ENCODE assay signal across 21 cellular contexts in genomic region chr1:111504097-111504496, GRCh38. TPM values are rescaled to one million over a fixed set of nuclear protein-coding genes. Genes with fewer than 3 reads are reported as not detected.
DNase-seq lines count a peak whose midpoint lies in the region; ATAC-seq lines count a peak whose summit lies in the region.
"Had no signal": no experiment of that assay in that cellular context is flagged by ENCODE, and none has a peak within 500 bp of the region (broad histone marks: within the 10 kb centered on the region; RNA-seq: fewer than 3 reads in every experiment).

No MANE protein-coding gene starts in this region.

- no peak overlapping the region for H3K4me3 Mint-ChIP-seq in CD8-positive, alpha-beta memory T cell
- H3K4me3 Mint-ChIP-seq in naive thymus-derived CD4-positive, alpha-beta T cell = peak overlapping the region in 6 of 10 donors; percentile 27 to 80 (median 55)

- CTCF ChIA-PET in CD8-positive, alpha-beta memory T cell (lab: Charles Lee) = interaction anchor here (0.7 to 1.9 kb wide), 3 partner anchors 18 to 26 kb away, joined by 3 to 7 read pairs (median 6); no protein-coding TSS in a partner anchor
- CTCF ChIA-PET in naive thymus-derived CD4-positive, alpha-beta T cell (lab: Charles Lee) = interaction anchor here (0.6 to 2.1 kb wide), 6 partner anchors 11 to 166 kb away, joined by 3 to 7 read pairs (median 4); no protein-coding TSS in a partner anchor

- peaks cover 63% of the 10 kb centered on the region for H3K4me1 ChIP-seq in CD8-positive, alpha-beta memory T cell (ENCODE audit: insufficient read depth, low read length)
- H3K4me1 ChIP-seq in naive thymus-derived CD4-positive, alpha-beta T cell (ENCODE audit: control insufficient read depth in 2 of 2, insufficient read depth in 2 of 2, low read length in 2 of 2) = peaks cover 39 to 57% of the 10 kb centered on the region in 2 donors

- intact Hi-C loops in naive thymus-derived CD4-positive, alpha-beta T cell (cut with micrococcal nuclease) = no loop called here
- intact Hi-C loops in head of caudate nucleus (cut with DNase I) = loop anchor here (10.0 kb wide), 1 partner anchor 251 kb away; the partner anchor contains the start of gene DDX20

- DNase-seq in CD8-positive, alpha-beta memory T cell = no peak
- DNase-seq in caudate nucleus (lab: John Stamatoyannopoulos, UW) (no peak), head of caudate nucleus (no peak)
- no peak for DNase-seq in naive thymus-derived CD4-positive, alpha-beta T cell
- DNase-seq: activated CD4-positive, alpha-beta T cell treated with anti-CD3 and anti-CD28 coated beads for 4 hours; DMS79 treated with DMSO at 0.1 percent for 48 hours; foreskin melanocyte; MG63; NCI-H345; SJCRH30; T1000 had no signal

- no peaks in the 10 kb centered on the region for H3K27me3 Mint-ChIP-seq in CD8-positive, alpha-beta memory T cell
- no peaks in the 10 kb centered on the region for H3K27me3 Mint-ChIP-seq in naive thymus-derived CD4-positive, alpha-beta T cell
- H3K27me3 Mint-ChIP-seq: natural killer cell treated with Interleukin-12 subunit alpha and Interleukin-12 subunit beta and Interleukin-15 and Interleukin-18, amount 100 ng/mL, for 72 hours; stimulated activated memory B cell treated with anti-CD40 and anti-IgM and Interleukin-4, amounts not matched to agents 10 μg/mL and 1 μg/mL and 100 μg/mL, for 72 hours had no signal

- H3K9me3 Mint-ChIP-seq in CD8-positive, alpha-beta memory T cell = no peaks in the 10 kb centered on the region
- peaks cover 0 to 5% (median 0%) of the 10 kb centered on the region in 11 donors for H3K9me3 Mint-ChIP-seq in naive thymus-derived CD4-positive, alpha-beta T cell
- H3K9me3 Mint-ChIP-seq: natural killer cell treated with Interleukin-12 subunit alpha and Interleukin-12 subunit beta and Interleukin-15 and Interleukin-18, amount 100 ng/mL, for 72 hours; stimulated activated memory B cell treated with anti-CD40 and anti-IgM and Interleukin-4, amounts not matched to agents 10 μg/mL and 1 μg/mL and 100 μg/mL, for 72 hours had no signal

- H3K36me3 ChIP-seq in CD8-positive, alpha-beta memory T cell (ENCODE audit: insufficient read depth, low read length) = no peaks in the 10 kb centered on the region
- H3K36me3 ChIP-seq in KOPT-K1 (ENCODE audit: insufficient read depth, low read length) = no peaks in the 10 kb centered on the region
- H3K36me3 ChIP-seq in naive thymus-derived CD4-positive, alpha-beta T cell (ENCODE audit: control insufficient read depth in 2 of 3, insufficient read depth in 3 of 3, low read length in 3 of 3) = no peaks in the 10 kb centered on the region
- H3K36me3 ChIP-seq: MG63, prostate gland, SJCRH30, tibial artery had no signal

- no peak overlapping the region for H3K27ac ChIP-seq in CD8-positive, alpha-beta memory T cell (ENCODE audit: low read depth, low read length)
- H3K27ac ChIP-seq in KOPT-K1 (ENCODE audit: low read depth, low read length, poor library complexity, severe bottlenecking) (peak overlapping the region; percentile 64), caudate nucleus (ENCODE audit: low read depth, low read length) (peak overlapping the region; percentile 9)
- peak overlapping the region; percentile 20 for H3K27ac ChIP-seq in naive thymus-derived CD4-positive, alpha-beta T cell (ENCODE audit: low read depth, low read length)
- H3K27ac ChIP-seq: prostate gland, SJCRH30, tibial artery had no signal

- no peaks in the 10 kb centered on the region for H3K36me3 Mint-ChIP-seq in CD8-positive, alpha-beta memory T cell
- peaks cover 0 to 9% (median 0%) of the 10 kb centered on the region in 5 donors for H3K36me3 Mint-ChIP-seq in naive thymus-derived CD4-positive, alpha-beta T cell
- H3K36me3 Mint-ChIP-seq: natural killer cell treated with Interleukin-12 subunit alpha and Interleukin-12 subunit beta and Interleukin-15 and Interleukin-18, amount 100 ng/mL, for 72 hours; stimulated activated memory B cell treated with anti-CD40 and anti-IgM and Interleukin-4, amounts not matched to agents 10 μg/mL and 1 μg/mL and 100 μg/mL, for 72 hours had no signal

- POLR2A ChIA-PET in CD8-positive, alpha-beta memory T cell (lab: Charles Lee) = no interaction called here
- POLR2A ChIA-PET in naive thymus-derived CD4-positive, alpha-beta T cell (lab: Charles Lee) = interaction anchor here (0.6 to 1.7 kb wide), 6 partner anchors 13 to 251 kb away, joined by 3 to 9 read pairs (median 3); no protein-coding TSS in a partner anchor

- H3K4me1 Mint-ChIP-seq in CD8-positive, alpha-beta memory T cell = peaks cover 57 to 70% (median 70%) of the 10 kb centered on the region in 3 donors
- H3K4me1 Mint-ChIP-seq in naive thymus-derived CD4-positive, alpha-beta T cell = peaks cover 47 to 67% (median 60%) of the 10 kb centered on the region in 7 donors

- H3K9me3 ChIP-seq in CD8-positive, alpha-beta memory T cell (ENCODE audit: low read length) = no peaks in the 10 kb centered on the region
- H3K9me3 ChIP-seq in KOPT-K1 (ENCODE audit: insufficient read depth, low read length, poor library complexity, severe bottlenecking) = no peaks in the 10 kb centered on the region
- no peaks in the 10 kb centered on the region for H3K9me3 ChIP-seq in naive thymus-derived CD4-positive, alpha-beta T cell (ENCODE audit: control insufficient read depth in 2 of 3, low read length in 3 of 3)
- H3K9me3 ChIP-seq: MG63, prostate gland, SJCRH30, tibial artery had no signal

- ATAC-seq in naive thymus-derived CD4-positive, alpha-beta T cell = no peak
- ATAC-seq in HG03565 (IDR thresholded peaks at IDR 0.05; ENCODE audit: unreplicated experiment) (no peak), GM21737 (IDR thresholded peaks at IDR 0.05; ENCODE audit: unreplicated experiment) (no peak)
- ATAC-seq: HCT116; natural killer cell treated with Interleukin-12 subunit alpha and Interleukin-12 subunit beta and Interleukin-15 and Interleukin-18, amount 100 ng/mL, for 72 hours had no signal

- no peaks in the 10 kb centered on the region for H3K27me3 ChIP-seq in CD8-positive, alpha-beta memory T cell (ENCODE audit: insufficient read depth, low read length, poor library complexity, severe bottlenecking)
- H3K27me3 ChIP-seq in naive thymus-derived CD4-positive, alpha-beta T cell (ENCODE audit: control insufficient read depth in 2 of 2, insufficient read depth in 2 of 2, low read length in 2 of 2) = no peaks in the 10 kb centered on the region
- H3K27me3 ChIP-seq: tibial artery had no signal

- H3K27ac Mint-ChIP-seq in CD8-positive, alpha-beta memory T cell = peak overlapping the region in 5 of 8 donors; percentile 2 to 88 (median 74)
- peak overlapping the region in 7 of 9 donors; percentile 9 to 94 (median 81) for H3K27ac Mint-ChIP-seq in naive thymus-derived CD4-positive, alpha-beta T cell
- H3K27ac Mint-ChIP-seq: stimulated activated memory B cell treated with anti-CD40 and anti-IgM and Interleukin-4, amounts not matched to agents 10 μg/mL and 1 μg/mL and 100 μg/mL, for 72 hours had no signal

- no peak overlapping the region for H3K4me3 ChIP-seq in CD8-positive, alpha-beta memory T cell (ENCODE audit: low read length)
- H3K4me3 ChIP-seq in naive thymus-derived CD4-positive, alpha-beta T cell (ENCODE audit: low read length) = no peak overlapping the region
- H3K4me3 ChIP-seq: lung, MG63, prostate gland, SJCRH30 had no signal

RNA-seq across cellular contexts. Expression of gene ADORA3, which starts 0.7 kb away (rescaled TPM):
- under 1 TPM; 0.39 to 0.51 TPM for total RNA-seq in CD8-positive, alpha-beta memory T cell
- polyA plus RNA-seq in CD8-positive, alpha-beta memory T cell = not detected
- 1 to 10 TPM in 2 of 5 experiments, under 1 TPM in 1, not detected in 2; 0.66 to 1.6 (median 1.0) TPM for total RNA-seq in naive thymus-derived CD4-positive, alpha-beta T cell
- polyA plus RNA-seq in naive thymus-derived CD4-positive, alpha-beta T cell = not detected
- total RNA-seq: natural killer cell treated with Interleukin-12 subunit alpha and Interleukin-12 subunit beta and Interleukin-15 and Interleukin-18, amount 100 ng/mL, for 72 hours; SJCRH30 had no signal
- polyA plus RNA-seq: BJ had no signal

RNA-seq across cellular contexts. Expression of gene TMIGD3, which starts 0.7 kb away (rescaled TPM):
- total RNA-seq in CD8-positive, alpha-beta memory T cell = under 1 TPM in 1 of 2 experiments, not detected in 1; 0.26 TPM
- polyA plus RNA-seq in CD8-positive, alpha-beta memory T cell = not detected
- total RNA-seq in naive thymus-derived CD4-positive, alpha-beta T cell = under 1 TPM in 1 of 5 experiments, not detected in 4; 0.41 TPM
- polyA plus RNA-seq in naive thymus-derived CD4-positive, alpha-beta T cell = not detected
- total RNA-seq: natural killer cell treated with Interleukin-12 subunit alpha and Interleukin-12 subunit beta and Interleukin-15 and Interleukin-18, amount 100 ng/mL, for 72 hours; SJCRH30 had no signal
- polyA plus RNA-seq: BJ had no signal

RNA-seq across cellular contexts. Expression of gene C1orf162, which starts 30.3 kb away (rescaled TPM):
- 1 to 10 TPM; 3.9 to 4.9 TPM for total RNA-seq in CD8-positive, alpha-beta memory T cell
- polyA plus RNA-seq in CD8-positive, alpha-beta memory T cell = 90.1 TPM
- total RNA-seq in naive thymus-derived CD4-positive, alpha-beta T cell = 100 to 1,000 TPM in 2 of 5 experiments, 10 to 100 TPM in 3; 15.3 to 117 (median 95.2) TPM
- 100 to 1,000 TPM; 330 to 407 TPM for polyA plus RNA-seq in naive thymus-derived CD4-positive, alpha-beta T cell

RNA-seq across cellular contexts. Expression of gene ATP5PB, which starts 54.8 kb away (rescaled TPM):
- 100 to 1,000 TPM; 351 to 360 TPM for total RNA-seq in CD8-positive, alpha-beta memory T cell
- 455 TPM for polyA plus RNA-seq in CD8-positive, alpha-beta memory T cell
- total RNA-seq in naive thymus-derived CD4-positive, alpha-beta T cell = 100 to 1,000 TPM in 2 of 5 experiments, 10 to 100 TPM in 3; 64.9 to 298 (median 98.7) TPM
- 100 to 1,000 TPM; 280 to 437 TPM for polyA plus RNA-seq in naive thymus-derived CD4-positive, alpha-beta T cell

RNA-seq across cellular contexts. Expression of gene WDR77, which starts 55.0 kb away (rescaled TPM):
- 10 to 100 TPM; 73.2 to 74.7 TPM for total RNA-seq in CD8-positive, alpha-beta memory T cell
- polyA plus RNA-seq in CD8-positive, alpha-beta memory T cell = 42.2 TPM
- 10 to 100 TPM; 20.7 to 39.9 (median 29.5) TPM for total RNA-seq in naive thymus-derived CD4-positive, alpha-beta T cell
- polyA plus RNA-seq in naive thymus-derived CD4-positive, alpha-beta T cell = 10 to 100 TPM; 42.4 to 44.7 TPM

Comparison
In these comparisons a context has a peak if more than half of its experiments do, and no peak if none do; other contexts are left out.
1. H3K4me3 Mint-ChIP-seq: peak in naive thymus-derived CD4-positive, alpha-beta T cell (6 of 10); none in CD8-positive, alpha-beta memory T cell (0 of 7).